ENCODE assay signal across 8 cellular contexts in the genomic region with DNA sequence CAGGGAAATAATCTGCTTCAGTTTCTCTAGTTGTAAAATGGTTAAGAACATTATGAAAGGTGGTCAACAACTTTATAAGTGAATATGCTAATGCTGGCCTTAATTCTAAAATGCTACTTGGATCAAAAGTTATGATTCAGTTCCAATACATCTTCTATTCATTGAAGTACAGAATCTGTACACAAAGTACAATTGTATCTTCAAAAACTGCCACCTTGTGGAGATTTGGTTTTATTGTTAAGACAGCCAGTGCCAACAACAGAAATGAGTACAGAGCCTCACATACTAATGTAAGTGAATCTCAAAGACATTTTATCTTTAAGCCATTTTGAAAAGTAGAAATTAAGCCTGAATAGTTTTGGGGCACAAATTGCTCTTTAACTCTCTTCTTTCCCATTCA.
DNase-seq lines count a peak whose midpoint lies in the region; ATAC-seq and TF ChIP-seq lines count a peak whose summit lies in the region.

No MANE protein-coding gene starts in this region.

- H3K27me3 Mint-ChIP-seq in brain: peaks cover 4% of the 10 kb centered on the region
- peaks cover 0 to 6% (median 2%) of the 10 kb centered on the region in 3 donors for H3K27me3 Mint-ChIP-seq in CD14-positive monocyte (ENCODE audit: low read depth in 3 of 3)
- H3K27me3 Mint-ChIP-seq in stimulated activated memory B cell treated with anti-CD40 and anti-IgM and Interleukin-4, amounts not matched to agents 10 μg/mL and 1 μg/mL and 100 μg/mL, for 72 hours: no peaks in the 10 kb centered on the region

- ATAC-seq in stimulated activated memory B cell treated with anti-CD40 and anti-IgM and Interleukin-4, amounts not matched to agents 10 μg/mL and 1 μg/mL and 100 μg/mL, for 72 hours: no peak

- H3K9me3 Mint-ChIP-seq in brain (no peaks in the 10 kb centered on the region), CD14-positive monocyte (no peaks in the 10 kb centered on the region)
- H3K9me3 Mint-ChIP-seq in stimulated activated memory B cell treated with anti-CD40 and anti-IgM and Interleukin-4, amounts not matched to agents 10 μg/mL and 1 μg/mL and 100 μg/mL, for 72 hours: no peaks in the 10 kb centered on the region

- H3K4me1 Mint-ChIP-seq in brain (peaks cover 29% of the 10 kb centered on the region), CD14-positive monocyte (no peaks in the 10 kb centered on the region)
- H3K4me1 Mint-ChIP-seq in stimulated activated memory B cell treated with anti-CD40 and anti-IgM and Interleukin-4, amounts not matched to agents 10 μg/mL and 1 μg/mL and 100 μg/mL, for 72 hours: no peaks in the 10 kb centered on the region

- DNase-seq in NCI-H1417 (lab: John Stamatoyannopoulos, UW) (peak in 2 of 3 experiments; percentile 48 to 59), NCI-H1417 treated with DMSO at 0.1 percent for 48 hours (lab: John Stamatoyannopoulos, UW) (no peak), lung microvascular endothelial cell (ENCODE audit: low read depth in 2 of 2) (peak; percentile 9 to 17), CD14-positive monocyte (ENCODE audit: low spot score) (no peak), cerebellum (ENCODE audit: low spot score) (no peak)

- TF ChIP-seq CTCF in LNCAP (IDR thresholded peaks at IDR 0.05): peak; percentile 62
- peak; percentile 53 to 64 for TF ChIP-seq CTCF in brain (conservative IDR thresholded peaks at IDR 0.05)
- no peak for TF ChIP-seq CTCF in CD14-positive monocyte (IDR thresholded peaks at IDR 0.05)

- H3K27ac Mint-ChIP-seq in brain (peak overlapping the region in 4 of 5 experiments; percentile 55 to 85 (median 71)), CD14-positive monocyte (peak overlapping the region in 1 of 7 donors; percentile 50)
- H3K27ac Mint-ChIP-seq in stimulated activated memory B cell treated with anti-CD40 and anti-IgM and Interleukin-4, amounts not matched to agents 10 μg/mL and 1 μg/mL and 100 μg/mL, for 72 hours: no peak overlapping the region

- intact Hi-C loops in CD14-positive monocyte (cut with micrococcal nuclease): no loop called here

- peak overlapping the region in 3 of 5 experiments; percentile 18 to 44 (median 19) for H3K4me3 Mint-ChIP-seq in brain
- H3K4me3 Mint-ChIP-seq in CD14-positive monocyte: no peak overlapping the region
- no peak overlapping the region for H3K4me3 Mint-ChIP-seq in stimulated activated memory B cell treated with anti-CD40 and anti-IgM and Interleukin-4, amounts not matched to agents 10 μg/mL and 1 μg/mL and 100 μg/mL, for 72 hours

- H3K36me3 Mint-ChIP-seq in brain (no peaks in the 10 kb centered on the region), CD14-positive monocyte (no peaks in the 10 kb centered on the region)
- no peaks in the 10 kb centered on the region for H3K36me3 Mint-ChIP-seq in stimulated activated memory B cell treated with anti-CD40 and anti-IgM and Interleukin-4, amounts not matched to agents 10 μg/mL and 1 μg/mL and 100 μg/mL, for 72 hours

Comparison
In these comparisons a context has a peak if more than half of its experiments do, and no peak if none do; other contexts are left out.
1. DNase-seq: peak in NCI-H1417 (2 of 3) and lung microvascular endothelial cell (2 of 2); none in NCI-H1417 treated with DMSO at 0.1 percent for 48 hours (single experiment), CD14-positive monocyte (single experiment) and cerebellum (single experiment).
2. H3K4me3 Mint-ChIP-seq: peak in brain (3 of 5); none in CD14-positive monocyte (0 of 2) and stimulated activated memory B cell treated with anti-CD40 and anti-IgM and Interleukin-4, amounts not matched to agents 10 μg/mL and 1 μg/mL and 100 μg/mL, for 72 hours (single experiment).